ENCODE assay signal across 1 cellular context in the genomic region with DNA sequence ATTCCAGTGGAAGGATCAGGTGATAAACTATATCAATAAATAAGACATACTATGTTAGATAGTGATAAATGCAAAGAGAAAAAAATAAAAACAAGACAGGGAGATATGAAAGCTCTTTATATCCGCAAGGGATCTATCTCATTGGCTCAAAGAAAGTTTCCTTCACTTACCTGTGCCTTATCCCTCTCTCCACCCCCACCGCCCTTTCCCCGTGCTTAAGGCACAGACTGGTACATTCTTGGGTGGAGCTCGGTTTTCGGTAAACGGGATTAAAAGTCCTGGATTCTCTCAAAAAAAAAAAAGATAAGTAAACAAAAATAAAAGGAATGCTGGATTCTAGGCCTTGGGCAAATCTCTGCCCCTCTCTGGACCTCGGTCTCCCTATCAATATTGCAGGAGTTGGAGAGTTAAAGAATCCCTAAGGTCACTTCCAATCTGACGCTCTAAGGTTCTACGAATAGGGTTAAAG.
TF ChIP-seq lines count a peak whose summit lies in the region.

No MANE protein-coding gene starts in this region.

TF ChIP-seq in HepG2, 621 proteins besides CTCF, POLR2A, EP300 and RAD21:
- TF ChIP-seq, protein P1, sequence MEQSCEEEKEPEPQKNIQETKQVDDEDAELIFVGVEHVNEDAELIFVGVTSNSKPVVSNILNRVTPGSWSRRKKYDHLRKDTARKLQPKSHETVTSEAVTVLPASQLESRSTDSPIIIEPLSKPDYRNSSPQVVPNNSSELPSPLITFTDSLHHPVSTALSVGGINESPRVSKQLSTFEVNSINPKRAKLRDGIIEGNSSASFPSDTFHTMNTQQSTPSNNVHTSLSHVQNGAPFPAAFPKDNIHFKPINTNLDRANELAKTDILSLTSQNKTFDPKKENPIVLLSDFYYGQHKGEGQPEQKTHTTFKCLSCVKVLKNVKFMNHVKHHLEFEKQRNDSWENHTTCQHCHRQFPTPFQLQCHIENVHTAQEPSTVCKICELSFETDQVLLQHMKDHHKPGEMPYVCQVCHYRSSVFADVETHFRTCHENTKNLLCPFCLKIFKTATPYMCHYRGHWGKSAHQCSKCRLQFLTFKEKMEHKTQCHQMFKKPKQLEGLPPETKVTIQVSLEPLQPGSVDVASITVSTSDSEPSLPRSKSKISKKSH (CRISPR knock-in tag; IDR thresholded peaks at IDR 0.05; ENCODE audit: borderline replicate concordance): no peak
- no peak for TF ChIP-seq ETV6 (CRISPR knock-in tag; conservative IDR thresholded peaks at IDR 0.05)
- TF ChIP-seq ZNF251 (CRISPR knock-in tag; IDR thresholded peaks at IDR 0.05): no peak
- TF ChIP-seq NR2C2 (CRISPR knock-in tag; IDR thresholded peaks at IDR 0.05; ENCODE audit: borderline replicate concordance): no peak
- TF ChIP-seq, protein P2, sequence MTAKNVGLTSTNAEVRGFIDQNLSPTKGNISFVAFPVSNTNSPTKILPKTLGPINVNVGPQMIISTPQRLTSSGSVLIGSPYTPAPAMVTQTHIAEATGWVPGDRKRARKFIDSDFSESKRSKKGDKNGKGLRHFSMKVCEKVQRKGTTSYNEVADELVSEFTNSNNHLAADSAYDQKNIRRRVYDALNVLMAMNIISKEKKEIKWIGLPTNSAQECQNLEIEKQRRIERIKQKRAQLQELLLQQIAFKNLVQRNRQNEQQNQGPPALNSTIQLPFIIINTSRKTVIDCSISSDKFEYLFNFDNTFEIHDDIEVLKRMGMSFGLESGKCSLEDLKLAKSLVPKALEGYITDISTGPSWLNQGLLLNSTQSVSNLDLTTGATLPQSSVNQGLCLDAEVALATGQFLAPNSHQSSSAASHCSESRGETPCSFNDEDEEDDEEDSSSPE (CRISPR knock-in tag; IDR thresholded peaks at IDR 0.05): no peak
- TF ChIP-seq, protein P3, sequence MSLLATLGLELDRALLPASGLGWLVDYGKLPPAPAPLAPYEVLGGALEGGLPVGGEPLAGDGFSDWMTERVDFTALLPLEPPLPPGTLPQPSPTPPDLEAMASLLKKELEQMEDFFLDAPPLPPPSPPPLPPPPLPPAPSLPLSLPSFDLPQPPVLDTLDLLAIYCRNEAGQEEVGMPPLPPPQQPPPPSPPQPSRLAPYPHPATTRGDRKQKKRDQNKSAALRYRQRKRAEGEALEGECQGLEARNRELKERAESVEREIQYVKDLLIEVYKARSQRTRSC (CRISPR knock-in tag; IDR thresholded peaks at IDR 0.05; ENCODE audit: low read depth): no peak
- TF ChIP-seq, protein P4, sequence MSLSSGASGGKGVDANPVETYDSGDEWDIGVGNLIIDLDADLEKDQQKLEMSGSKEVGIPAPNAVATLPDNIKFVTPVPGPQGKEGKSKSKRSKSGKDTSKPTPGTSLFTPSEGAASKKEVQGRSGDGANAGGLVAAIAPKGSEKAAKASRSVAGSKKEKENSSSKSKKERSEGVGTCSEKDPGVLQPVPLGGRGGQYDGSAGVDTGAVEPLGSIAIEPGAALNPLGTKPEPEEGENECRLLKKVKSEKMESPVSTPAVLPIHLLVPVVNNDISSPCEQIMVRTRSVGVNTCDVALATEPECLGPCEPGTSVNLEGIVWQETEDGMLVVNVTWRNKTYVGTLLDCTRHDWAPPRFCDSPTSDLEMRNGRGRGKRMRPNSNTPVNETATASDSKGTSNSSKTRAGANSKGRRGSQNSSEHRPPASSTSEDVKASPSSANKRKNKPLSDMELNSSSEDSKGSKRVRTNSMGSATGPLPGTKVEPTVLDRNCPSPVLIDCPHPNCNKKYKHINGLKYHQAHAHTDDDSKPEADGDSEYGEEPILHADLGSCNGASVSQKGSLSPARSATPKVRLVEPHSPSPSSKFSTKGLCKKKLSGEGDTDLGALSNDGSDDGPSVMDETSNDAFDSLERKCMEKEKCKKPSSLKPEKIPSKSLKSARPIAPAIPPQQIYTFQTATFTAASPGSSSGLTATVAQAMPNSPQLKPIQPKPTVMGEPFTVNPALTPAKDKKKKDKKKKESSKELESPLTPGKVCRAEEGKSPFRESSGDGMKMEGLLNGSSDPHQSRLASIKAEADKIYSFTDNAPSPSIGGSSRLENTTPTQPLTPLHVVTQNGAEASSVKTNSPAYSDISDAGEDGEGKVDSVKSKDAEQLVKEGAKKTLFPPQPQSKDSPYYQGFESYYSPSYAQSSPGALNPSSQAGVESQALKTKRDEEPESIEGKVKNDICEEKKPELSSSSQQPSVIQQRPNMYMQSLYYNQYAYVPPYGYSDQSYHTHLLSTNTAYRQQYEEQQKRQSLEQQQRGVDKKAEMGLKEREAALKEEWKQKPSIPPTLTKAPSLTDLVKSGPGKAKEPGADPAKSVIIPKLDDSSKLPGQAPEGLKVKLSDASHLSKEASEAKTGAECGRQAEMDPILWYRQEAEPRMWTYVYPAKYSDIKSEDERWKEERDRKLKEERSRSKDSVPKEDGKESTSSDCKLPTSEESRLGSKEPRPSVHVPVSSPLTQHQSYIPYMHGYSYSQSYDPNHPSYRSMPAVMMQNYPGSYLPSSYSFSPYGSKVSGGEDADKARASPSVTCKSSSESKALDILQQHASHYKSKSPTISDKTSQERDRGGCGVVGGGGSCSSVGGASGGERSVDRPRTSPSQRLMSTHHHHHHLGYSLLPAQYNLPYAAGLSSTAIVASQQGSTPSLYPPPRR (CRISPR knock-in tag; IDR thresholded peaks at IDR 0.05; ENCODE audit: borderline replicate concordance): no peak
- TF ChIP-seq, protein P5, sequence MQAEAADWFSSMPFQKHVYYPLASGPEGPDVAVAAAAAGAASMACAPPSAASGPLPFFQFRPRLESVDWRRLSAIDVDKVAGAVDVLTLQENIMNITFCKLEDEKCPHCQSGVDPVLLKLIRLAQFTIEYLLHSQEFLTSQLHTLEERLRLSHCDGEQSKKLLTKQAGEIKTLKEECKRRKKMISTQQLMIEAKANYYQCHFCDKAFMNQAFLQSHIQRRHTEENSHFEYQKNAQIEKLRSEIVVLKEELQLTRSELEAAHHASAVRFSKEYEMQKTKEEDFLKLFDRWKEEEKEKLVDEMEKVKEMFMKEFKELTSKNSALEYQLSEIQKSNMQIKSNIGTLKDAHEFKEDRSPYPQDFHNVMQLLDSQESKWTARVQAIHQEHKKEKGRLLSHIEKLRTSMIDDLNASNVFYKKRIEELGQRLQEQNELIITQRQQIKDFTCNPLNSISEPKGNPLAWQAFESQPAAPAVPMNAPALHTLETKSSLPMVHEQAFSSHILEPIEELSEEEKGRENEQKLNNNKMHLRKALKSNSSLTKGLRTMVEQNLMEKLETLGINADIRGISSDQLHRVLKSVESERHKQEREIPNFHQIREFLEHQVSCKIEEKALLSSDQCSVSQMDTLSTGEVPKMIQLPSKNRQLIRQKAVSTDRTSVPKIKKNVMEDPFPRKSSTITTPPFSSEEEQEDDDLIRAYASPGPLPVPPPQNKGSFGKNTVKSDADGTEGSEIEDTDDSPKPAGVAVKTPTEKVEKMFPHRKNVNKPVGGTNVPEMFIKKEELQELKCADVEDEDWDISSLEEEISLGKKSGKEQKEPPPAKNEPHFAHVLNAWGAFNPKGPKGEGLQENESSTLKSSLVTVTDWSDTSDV (CRISPR knock-in tag; IDR thresholded peaks at IDR 0.05): no peak
- TF ChIP-seq, protein P6, sequence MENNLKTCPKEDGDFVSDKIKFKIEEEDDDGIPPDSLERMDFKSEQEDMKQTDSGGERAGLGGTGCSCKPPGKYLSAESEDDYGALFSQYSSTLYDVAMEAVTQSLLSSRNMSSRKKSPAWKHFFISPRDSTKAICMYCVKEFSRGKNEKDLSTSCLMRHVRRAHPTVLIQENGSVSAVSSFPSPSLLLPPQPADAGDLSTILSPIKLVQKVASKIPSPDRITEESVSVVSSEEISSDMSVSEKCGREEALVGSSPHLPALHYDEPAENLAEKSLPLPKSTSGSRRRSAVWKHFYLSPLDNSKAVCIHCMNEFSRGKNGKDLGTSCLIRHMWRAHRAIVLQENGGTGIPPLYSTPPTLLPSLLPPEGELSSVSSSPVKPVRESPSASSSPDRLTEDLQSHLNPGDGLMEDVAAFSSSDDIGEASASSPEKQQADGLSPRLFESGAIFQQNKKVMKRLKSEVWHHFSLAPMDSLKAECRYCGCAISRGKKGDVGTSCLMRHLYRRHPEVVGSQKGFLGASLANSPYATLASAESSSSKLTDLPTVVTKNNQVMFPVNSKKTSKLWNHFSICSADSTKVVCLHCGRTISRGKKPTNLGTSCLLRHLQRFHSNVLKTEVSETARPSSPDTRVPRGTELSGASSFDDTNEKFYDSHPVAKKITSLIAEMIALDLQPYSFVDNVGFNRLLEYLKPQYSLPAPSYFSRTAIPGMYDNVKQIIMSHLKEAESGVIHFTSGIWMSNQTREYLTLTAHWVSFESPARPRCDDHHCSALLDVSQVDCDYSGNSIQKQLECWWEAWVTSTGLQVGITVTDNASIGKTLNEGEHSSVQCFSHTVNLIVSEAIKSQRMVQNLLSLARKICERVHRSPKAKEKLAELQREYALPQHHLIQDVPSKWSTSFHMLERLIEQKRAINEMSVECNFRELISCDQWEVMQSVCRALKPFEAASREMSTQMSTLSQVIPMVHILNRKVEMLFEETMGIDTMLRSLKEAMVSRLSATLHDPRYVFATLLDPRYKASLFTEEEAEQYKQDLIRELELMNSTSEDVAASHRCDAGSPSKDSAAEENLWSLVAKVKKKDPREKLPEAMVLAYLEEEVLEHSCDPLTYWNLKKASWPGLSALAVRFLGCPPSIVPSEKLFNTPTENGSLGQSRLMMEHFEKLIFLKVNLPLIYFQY (CRISPR knock-in tag; IDR thresholded peaks at IDR 0.05; ENCODE audit: borderline replicate concordance): no peak
- no peak for TF ChIP-seq RBM22 (optimal IDR thresholded peaks at IDR 0.05; ENCODE audit: low read length)
